Comparison of ENCODE assay signal across 22 cellular contexts in genomic region chr11:18352581-18352980, GRCh38. TPM values are rescaled to one million over a fixed set of nuclear protein-coding genes. Genes with fewer than 3 reads are reported as not detected.
DNase-seq lines count a peak whose midpoint lies in the region; ATAC-seq and TF ChIP-seq lines count a peak whose summit lies in the region.
"Had no signal": no experiment of that assay in that cellular context is flagged by ENCODE, and none has a peak within 500 bp of the region (broad histone marks: within the 10 kb centered on the region; RNA-seq: fewer than 3 reads in every experiment).

No MANE protein-coding gene starts in this region.

- no peak overlapping the region for H3K4me3 Mint-ChIP-seq in activated naive CD8-positive, alpha-beta T cell
- no peak overlapping the region for H3K4me3 Mint-ChIP-seq in activated naive CD8-positive, alpha-beta T cell treated with anti-CD3 and anti-CD28 coated beads, Interleukin-2, amount 50 U/mL, for 24 hours
- no peak overlapping the region for H3K4me3 Mint-ChIP-seq in Caco-2 (ENCODE audit: unreplicated experiment)
- H3K4me3 Mint-ChIP-seq: activated B cell treated with CpG ODN at 0.5 μM for 24 hours; activated CD8-positive, alpha-beta T cell treated with anti-CD3 and anti-CD28 coated beads, Interleukin-2, amount 10 ng/mL, durations not matched to agents 7 days and 5 days; activated naive CD4-positive, alpha-beta T cell treated with anti-CD3 and anti-CD28 coated beads, Interleukin-2, amount 10 ng/mL, durations not matched to agents 7 days and 5 days; activated T-cell treated with anti-CD3 and anti-CD28 coated beads, Interleukin-2, amount 50 U/mL, for 4 hours; endodermal cell; memory B cell had no signal

- no TSS peak for BruUV-seq in Caco-2 (replicated peaks; lab: Mats Ljungman, UMichigan)

- no peak for DNase-seq in activated naive CD8-positive, alpha-beta T cell treated with anti-CD3 and anti-CD28 coated beads, Interleukin-2, amount 50 U/mL, for 24 hours
- peak; percentile 15 for DNase-seq in SW480 (ENCODE audit: low spot score)
- DNase-seq in fibroblast of mammary gland (ENCODE audit: low read depth) = peak; percentile 33
- DNase-seq in NCI-H2029 treated with DMSO at 0.1 percent for 48 hours (lab: John Stamatoyannopoulos, UW) = no peak
- DNase-seq in Caco-2 = no peak
- no peak for DNase-seq in SHP77 (lab: John Stamatoyannopoulos, UW)
- DNase-seq in activated naive CD4-positive, alpha-beta T cell (lab: John Stamatoyannopoulos, UW) = no peak
- DNase-seq: activated B cell treated with CpG ODN at 0.5 μM for 24 hours; activated CD8-positive, alpha-beta T cell treated with anti-CD3 and anti-CD28 coated beads, Interleukin-2, amount 10 ng/mL, durations not matched to agents 7 days and 5 days; activated naive CD4-positive, alpha-beta T cell treated with anti-CD3 and anti-CD28 coated beads, Interleukin-2, amount 10 ng/mL, durations not matched to agents 7 days and 5 days; activated T-cell treated with anti-CD3 and anti-CD28 coated beads, Interleukin-2, amount 50 U/mL, for 4 hours; endodermal cell; hypothalamus; kidney; NCI-H146; stimulated activated CD4-positive, alpha-beta T cell treated with anti-CD3 and anti-CD28 coated beads, Interleukin-12 subunit alpha, Interleukin-12 subunit beta, amount 100 ng/mL, for 4 hours had no signal

- no peak overlapping the region for H3K4me3 ChIP-seq in fibroblast of mammary gland (ENCODE audit: control insufficient read depth, low read depth, low read length)
- no peak overlapping the region for H3K4me3 ChIP-seq in Caco-2 (ENCODE audit: low read depth, low read length)
- H3K4me3 ChIP-seq: BLaER1 had no signal

- ATAC-seq in activated naive CD8-positive, alpha-beta T cell treated with anti-CD3 and anti-CD28 coated beads, Interleukin-2, amount 50 U/mL, for 24 hours = no peak
- ATAC-seq: activated CD8-positive, alpha-beta T cell treated with anti-CD3 and anti-CD28 coated beads, Interleukin-2, amount 10 ng/mL, durations not matched to agents 7 days and 5 days; activated T-cell treated with anti-CD3 and anti-CD28 coated beads, Interleukin-2, amount 50 U/mL, for 4 hours had no signal

- H3K27me3 Mint-ChIP-seq in activated naive CD8-positive, alpha-beta T cell = no peaks in the 10 kb centered on the region
- H3K27me3 Mint-ChIP-seq in activated naive CD8-positive, alpha-beta T cell treated with anti-CD3 and anti-CD28 coated beads, Interleukin-2, amount 50 U/mL, for 24 hours = no peaks in the 10 kb centered on the region
- no peaks in the 10 kb centered on the region for H3K27me3 Mint-ChIP-seq in Caco-2 (ENCODE audit: insufficient read depth, unreplicated experiment)
- H3K27me3 Mint-ChIP-seq: activated B cell treated with CpG ODN at 0.5 μM for 24 hours; activated naive CD4-positive, alpha-beta T cell treated with anti-CD3 and anti-CD28 coated beads, Interleukin-2, amount 10 ng/mL, durations not matched to agents 7 days and 5 days; memory B cell had no signal

- no peak for TF ChIP-seq CTCF in fibroblast of mammary gland (conservative IDR thresholded peaks at IDR 0.05; ENCODE audit: control insufficient read depth, insufficient read depth, low read depth, low read length)
- no peak for TF ChIP-seq CTCF in Caco-2 (IDR thresholded peaks at IDR 0.05; ENCODE audit: insufficient read depth in 1 of 2, low read depth in 1 of 2, low read length in 1 of 2, severe bottlenecking in 1 of 2, unreplicated experiment in 1 of 2)

- H3K4me1 Mint-ChIP-seq in activated naive CD8-positive, alpha-beta T cell (ENCODE audit: low read depth) = no peaks in the 10 kb centered on the region
- H3K4me1 Mint-ChIP-seq in activated naive CD8-positive, alpha-beta T cell treated with anti-CD3 and anti-CD28 coated beads, Interleukin-2, amount 50 U/mL, for 24 hours = peaks cover 3% of the 10 kb centered on the region
- H3K4me1 Mint-ChIP-seq in Caco-2 (ENCODE audit: low read depth, unreplicated experiment) = no peaks in the 10 kb centered on the region
- H3K4me1 Mint-ChIP-seq: activated B cell treated with CpG ODN at 0.5 μM for 24 hours, endodermal cell, memory B cell had no signal

- H3K27me3 ChIP-seq in Caco-2 (replicated peaks; ENCODE audit: control insufficient read depth, insufficient read depth, low read length) = no peaks in the 10 kb centered on the region
- H3K27me3 ChIP-seq: BLaER1 had no signal

- CTCF ChIA-PET in Caco-2 (lab: Charles Lee) = no interaction called here

- H3K9me3 Mint-ChIP-seq in activated naive CD8-positive, alpha-beta T cell (ENCODE audit: low read depth) = no peaks in the 10 kb centered on the region
- no peaks in the 10 kb centered on the region for H3K9me3 Mint-ChIP-seq in activated naive CD8-positive, alpha-beta T cell treated with anti-CD3 and anti-CD28 coated beads, Interleukin-2, amount 50 U/mL, for 24 hours
- no peaks in the 10 kb centered on the region for H3K9me3 Mint-ChIP-seq in Caco-2 (ENCODE audit: unreplicated experiment)
- H3K9me3 Mint-ChIP-seq: activated B cell treated with CpG ODN at 0.5 μM for 24 hours; activated naive CD4-positive, alpha-beta T cell treated with anti-CD3 and anti-CD28 coated beads, Interleukin-2, amount 10 ng/mL, durations not matched to agents 7 days and 5 days; activated T-cell treated with anti-CD3 and anti-CD28 coated beads, Interleukin-2, amount 50 U/mL, for 4 hours; endodermal cell; memory B cell had no signal

- peak overlapping the region; percentile 41 for H3K27ac Mint-ChIP-seq in activated naive CD8-positive, alpha-beta T cell
- H3K27ac Mint-ChIP-seq in activated naive CD8-positive, alpha-beta T cell treated with anti-CD3 and anti-CD28 coated beads, Interleukin-2, amount 50 U/mL, for 24 hours = no peak overlapping the region
- H3K27ac Mint-ChIP-seq in Caco-2 (ENCODE audit: unreplicated experiment) = no peak overlapping the region
- H3K27ac Mint-ChIP-seq: activated B cell treated with CpG ODN at 0.5 μM for 24 hours; activated CD8-positive, alpha-beta T cell treated with anti-CD3 and anti-CD28 coated beads, Interleukin-2, amount 10 ng/mL, durations not matched to agents 7 days and 5 days; activated naive CD4-positive, alpha-beta T cell treated with anti-CD3 and anti-CD28 coated beads, Interleukin-2, amount 10 ng/mL, durations not matched to agents 7 days and 5 days; endodermal cell had no signal

- H3K36me3 ChIP-seq in Caco-2 (ENCODE audit: control insufficient read depth, insufficient read depth, low read length) = peaks cover 1% of the 10 kb centered on the region; the same call in 1 of the 2 replicates

- H3K36me3 Mint-ChIP-seq in activated naive CD8-positive, alpha-beta T cell = peaks cover 7% of the 10 kb centered on the region
- peaks cover 43% of the 10 kb centered on the region for H3K36me3 Mint-ChIP-seq in activated naive CD8-positive, alpha-beta T cell treated with anti-CD3 and anti-CD28 coated beads, Interleukin-2, amount 50 U/mL, for 24 hours (ENCODE audit: low read depth)
- peaks cover 70% of the 10 kb centered on the region for H3K36me3 Mint-ChIP-seq in Caco-2 (ENCODE audit: insufficient read depth, unreplicated experiment)

- no peaks in the 10 kb centered on the region for H3K9me3 ChIP-seq in Caco-2
- H3K9me3 ChIP-seq: BLaER1 had no signal

- intact Hi-C loops in Caco-2 (cut with micrococcal nuclease; ENCODE audit: unreplicated experiment) = no loop called here

- H3K4me1 ChIP-seq in Caco-2 = no peaks in the 10 kb centered on the region

- POLR2A ChIA-PET in Caco-2 (lab: Charles Lee) = no interaction called here

RNA-seq across cellular contexts. Expression of gene GTF2H1, which starts 30.2 kb away (rescaled TPM):
- 63.0 and 72.0 TPM in 2 replicates for total RNA-seq in Caco-2 (2022)

RNA-seq across cellular contexts. Expression of gene HPS5, which starts 30.6 kb away (rescaled TPM):
- 17.5 TPM in 2 replicates for total RNA-seq in Caco-2 (2022)

RNA-seq across cellular contexts. Expression of gene LDHA, which starts 41.8 kb away (rescaled TPM):
- total RNA-seq in Caco-2 (2022) = 396 and 507 TPM in 2 replicates

RNA-seq across cellular contexts. Expression of gene LDHC, which starts 59.5 kb away (rescaled TPM):
- not detected in 2 replicates for total RNA-seq in Caco-2 (2022)
- total RNA-seq: activated B cell treated with CpG ODN at 0.5 μM for 24 hours; activated CD8-positive, alpha-beta T cell treated with anti-CD3 and anti-CD28 coated beads, Interleukin-2, amount 10 ng/mL, durations not matched to agents 7 days and 5 days; frontal cortex; kidney; myocyte; ureter had no signal

Comparison
In these comparisons a context has a peak if more than half of its experiments do, and no peak if none do; other contexts are left out.
1. DNase-seq: peak in SW480 (single experiment) and fibroblast of mammary gland (single experiment); none in activated naive CD8-positive, alpha-beta T cell treated with anti-CD3 and anti-CD28 coated beads, Interleukin-2, amount 50 U/mL, for 24 hours (single experiment), NCI-H2029 treated with DMSO at 0.1 percent for 48 hours (single experiment), Caco-2 (0 of 2), SHP77 (0 of 2) and activated naive CD4-positive, alpha-beta T cell (0 of 4).